ENCODE assay signal across 18 cellular contexts in the genomic region with DNA sequence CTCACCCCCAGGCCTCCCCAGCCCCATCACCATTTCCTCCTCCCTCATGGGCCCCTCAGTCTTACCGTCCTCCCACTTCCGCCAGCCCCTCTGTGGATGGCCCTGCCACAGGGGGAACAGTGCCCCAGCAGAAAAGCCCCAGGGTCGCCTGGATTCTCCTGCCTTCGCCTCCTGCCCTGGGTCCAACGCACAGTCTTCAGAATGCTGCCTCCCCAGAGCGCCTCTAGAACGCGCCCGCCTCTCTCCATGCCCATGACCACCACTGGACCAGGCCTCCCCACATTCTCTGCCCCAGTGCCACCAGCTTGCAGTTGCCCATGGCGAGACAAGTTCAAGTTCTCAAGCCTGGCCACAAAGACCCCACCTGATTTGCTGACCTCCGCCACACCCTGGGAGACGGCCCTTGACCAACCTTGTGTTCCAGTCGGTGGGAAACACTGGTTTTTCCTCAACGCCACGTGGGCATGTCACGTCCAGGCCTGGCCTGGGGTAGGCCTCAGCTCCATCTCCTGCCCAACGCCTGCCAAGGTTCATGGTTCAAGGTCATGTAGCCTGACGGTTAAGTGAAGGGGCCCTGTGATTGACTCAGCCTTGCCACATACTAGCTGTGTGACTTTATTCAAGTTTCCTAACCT. TPM values are rescaled to one million over a fixed set of nuclear protein-coding genes. Genes with fewer than 3 reads are reported as not detected.
A peak's percentile ranks its signal among the peaks of the same experiment; 100 is the strongest.
DNase-seq lines count a peak whose midpoint lies in the region; ATAC-seq and TF ChIP-seq lines count a peak whose summit lies in the region.
"Had no signal": no experiment of that assay in that cellular context is flagged by ENCODE, and none has a peak within 500 bp of the region (broad histone marks: within the 10 kb centered on the region; RNA-seq: fewer than 3 reads in every experiment).

No MANE protein-coding gene starts in this region.

- H3K27me3 ChIP-seq in breast epithelium (peaks cover 0 to 24% of the 10 kb centered on the region in 2 donors), PC-3 (ENCODE audit: low read length) (no peaks in the 10 kb centered on the region), upper lobe of right lung (no peaks in the 10 kb centered on the region)
- H3K27me3 ChIP-seq: BE2C, foreskin keratinocyte, hepatocyte, Peyer's patch, transverse colon had no signal

- no peak for TF ChIP-seq POLR2A in breast epithelium (IDR thresholded peaks at IDR 0.05)

- H3K4me1 ChIP-seq in breast epithelium (no peaks in the 10 kb centered on the region), PC-3 (ENCODE audit: insufficient read depth, low read length) (peaks cover 28% of the 10 kb centered on the region), upper lobe of right lung (peaks cover 3% of the 10 kb centered on the region)
- H3K4me1 ChIP-seq: foreskin keratinocyte, Peyer's patch, prostate gland, transverse colon had no signal

- peaks cover 0 to 3% of the 10 kb centered on the region in 2 donors for H3K9me3 ChIP-seq in breast epithelium
- no peaks in the 10 kb centered on the region for H3K9me3 ChIP-seq in PC-3 (ENCODE audit: low read length)
- H3K9me3 ChIP-seq in upper lobe of right lung, result no peaks in the 10 kb centered on the region
- H3K9me3 ChIP-seq: A549, BE2C, Peyer's patch, prostate gland, transverse colon had no signal

- no peaks in the 10 kb centered on the region for H3K27me3 Mint-ChIP-seq in MCF 10A (ENCODE audit: insufficient read depth, unreplicated experiment)
- H3K27me3 Mint-ChIP-seq: stimulated activated naive CD8-positive, alpha-beta T cell treated with anti-CD3 and anti-CD28 coated beads, Interleukin-15, Interleukin-2, amounts not matched to agents 100 ng/mL and 50 ng/mL, for 24 hours had no signal

- no peak for ATAC-seq in PC-3
- ATAC-seq in left colon, result no peak
- ATAC-seq in upper lobe of right lung, result no peak
- ATAC-seq in GM21528 (IDR thresholded peaks at IDR 0.05; ENCODE audit: low FRiP score, unreplicated experiment), result no peak
- ATAC-seq in GM19035 (IDR thresholded peaks at IDR 0.05; ENCODE audit: unreplicated experiment), result no peak

- no peak for DNase-seq in MCF 10A (ENCODE audit: unreplicated experiment)
- DNase-seq in breast epithelium (ENCODE audit: low spot score in 2 of 2), result no peak
- no peak for DNase-seq in PC-3
- DNase-seq in left colon, result peak; percentile 2 to 21
- peak; percentile 38 for DNase-seq in upper lobe of right lung
- no peak for DNase-seq in NCI-H526 treated with DMSO at 0.1 percent for 48 hours (lab: John Stamatoyannopoulos, UW)

- intact Hi-C loops in MCF 10A (cut with micrococcal nuclease), result loop anchor here (5.0 kb wide), 1 partner anchor 769 kb away; no protein-coding TSS in a partner anchor
- intact Hi-C loops in breast epithelium (cut with DNase I; ENCODE audit: low total_unique reads), result loop anchor here (5.0 kb wide), 1 partner anchor 189 kb away; no protein-coding TSS in a partner anchor
- intact Hi-C loops in PC-3 (cut with micrococcal nuclease), result loop anchor here (5.0 kb wide), 1 partner anchor 164 kb away; the partner anchor contains the start of gene ARHGAP4
- intact Hi-C loops in left colon (cut with DNase I, micrococcal nuclease), result loop anchor here in 1 of 2 donors (5.0 kb wide), 1 partner anchor 189 kb away; no protein-coding TSS in a partner anchor
- intact Hi-C loops in upper lobe of right lung (cut with DNase I), result loop anchor here (10.0 kb wide), 1 partner anchor 191 kb away; no protein-coding TSS in a partner anchor

- H3K4me3 Mint-ChIP-seq in MCF 10A (ENCODE audit: unreplicated experiment), result peak overlapping the region; percentile 81
- H3K4me3 Mint-ChIP-seq: neural crest cell; stimulated activated naive CD8-positive, alpha-beta T cell treated with anti-CD3 and anti-CD28 coated beads, Interleukin-15, Interleukin-2, amounts not matched to agents 100 ng/mL and 50 ng/mL, for 24 hours; T-helper 1 cell treated with Interleukin-12 subunit alpha and Interleukin-12 subunit beta and Interleukin-4 antibody, amounts not matched to agents 30 μg/mL and 1 μg/mL, for 36 hours had no signal

- no peaks in the 10 kb centered on the region for H3F3A ChIP-seq in PC-3 (ENCODE audit: low read length, unreplicated experiment)

- no peak overlapping the region for H2AFZ ChIP-seq in PC-3 (ENCODE audit: low read length)
- H2AFZ ChIP-seq: hepatocyte had no signal

- H3K36me3 ChIP-seq in breast epithelium, result no peaks in the 10 kb centered on the region
- no peaks in the 10 kb centered on the region for H3K36me3 ChIP-seq in PC-3 (ENCODE audit: low read depth, low read length)
- H3K36me3 ChIP-seq in upper lobe of right lung, result no peaks in the 10 kb centered on the region
- H3K36me3 ChIP-seq: BE2C, Peyer's patch, prostate gland, transverse colon had no signal

- H3K9ac ChIP-seq in PC-3 (ENCODE audit: low read length), result no peak overlapping the region

- H3K9me2 ChIP-seq in PC-3 (replicated peaks; ENCODE audit: low read length), result no peaks in the 10 kb centered on the region

- H3K4me1 Mint-ChIP-seq in MCF 10A (ENCODE audit: insufficient read depth, unreplicated experiment), result peaks cover 6% of the 10 kb centered on the region

- POLR2A ChIA-PET in MCF 10A (lab: Yijun Ruan, JAX) (interaction anchor here (0.6 to 1.5 kb wide), 4 partner anchors 55 to 410 kb away, joined by 3 to 8 read pairs (median 4); no protein-coding TSS in a partner anchor), PC-3 (lab: Charles Lee; ENCODE audit: unreplicated experiment) (interaction anchor here (0.6 kb wide), 1 partner anchor 147 kb away, joined by 3 read pairs; no protein-coding TSS in a partner anchor)

- H3K9me3 Mint-ChIP-seq in MCF 10A (ENCODE audit: unreplicated experiment), result no peaks in the 10 kb centered on the region
- H3K9me3 Mint-ChIP-seq: neural crest cell; stimulated activated naive CD8-positive, alpha-beta T cell treated with anti-CD3 and anti-CD28 coated beads, Interleukin-15, Interleukin-2, amounts not matched to agents 100 ng/mL and 50 ng/mL, for 24 hours; T-helper 1 cell treated with Interleukin-12 subunit alpha and Interleukin-12 subunit beta and Interleukin-4 antibody, amounts not matched to agents 30 μg/mL and 1 μg/mL, for 36 hours had no signal

- H3K27ac Mint-ChIP-seq in MCF 10A (ENCODE audit: low read depth, unreplicated experiment), result no peak overlapping the region
- H3K27ac Mint-ChIP-seq: stimulated activated naive CD8-positive, alpha-beta T cell treated with anti-CD3 and anti-CD28 coated beads, Interleukin-15, Interleukin-2, amounts not matched to agents 100 ng/mL and 50 ng/mL, for 24 hours; T-helper 1 cell treated with Interleukin-12 subunit alpha and Interleukin-12 subunit beta and Interleukin-4 antibody, amounts not matched to agents 30 μg/mL and 1 μg/mL, for 36 hours had no signal

- CTCF ChIA-PET in MCF 10A (lab: Yijun Ruan, JAX) (interaction anchor here (0.6 to 6.6 kb wide), 18 partner anchors 8 to 858 kb away, joined by 3 to 51 read pairs (median 4); partner anchors contain the start of gene ATP2B3), PC-3 (lab: Charles Lee) (no interaction called here)

- BruUV-seq in MCF 10A (replicated peaks; lab: Mats Ljungman, UMichigan), result no TSS peak
- BruUV-seq in PC-3 (replicated peaks; lab: Mats Ljungman, UMichigan), result no TSS peak

- peak overlapping the region; percentile 97; the same call in 1 of the 2 replicates for H3K4me2 ChIP-seq in PC-3 (ENCODE audit: low read length)

- H3K27ac ChIP-seq in breast epithelium (no peak overlapping the region), PC-3 (ENCODE audit: low read length) (no peak overlapping the region), upper lobe of right lung (no peak overlapping the region)
- H3K27ac ChIP-seq: foreskin keratinocyte, hepatocyte, Peyer's patch had no signal

- no peaks in the 10 kb centered on the region for H4K20me1 ChIP-seq in PC-3 (ENCODE audit: low read length)

- TF ChIP-seq CTCF in MCF 10A (IDR thresholded peaks at IDR 0.05; ENCODE audit: unreplicated experiment), result no peak
- TF ChIP-seq CTCF in breast epithelium (IDR thresholded peaks at IDR 0.05), result no peak
- no peak for TF ChIP-seq CTCF in PC-3 (conservative IDR thresholded peaks at IDR 0.05; ENCODE audit: low read depth, low read length)
- TF ChIP-seq CTCF in upper lobe of right lung (IDR thresholded peaks at IDR 0.05), result no peak

- peaks cover 25% of the 10 kb centered on the region for H3K79me2 ChIP-seq in PC-3 (ENCODE audit: low read length)
- H3K79me2 ChIP-seq: hepatocyte had no signal

- H3K4me3 ChIP-seq in breast epithelium, result no peak overlapping the region
- H3K4me3 ChIP-seq in PC-3 (ENCODE audit: low read length), result no peak overlapping the region
- H3K4me3 ChIP-seq in upper lobe of right lung, result no peak overlapping the region
- H3K4me3 ChIP-seq: hepatocyte had no signal

- no peaks in the 10 kb centered on the region for H3K36me3 Mint-ChIP-seq in MCF 10A (ENCODE audit: insufficient read depth, unreplicated experiment)

RNA-seq across cellular contexts. Expression of gene PLXNB3, which starts 0.6 kb away (rescaled TPM):
- total RNA-seq in MCF 10A (2022), result 7.2 and 13.5 TPM in 2 replicates
- 10 to 100 TPM; 12.3 to 17.9 (median 13.4) TPM for total RNA-seq in breast epithelium
- total RNA-seq in PC-3 (2014; rRNA removed), result 27.3 and 43.5 TPM in 2 replicates
- 1 to 10 TPM; 1.0 to 5.4 TPM for total RNA-seq in left colon
- total RNA-seq in upper lobe of right lung, result 3.3 TPM

RNA-seq across cellular contexts. Expression of gene SRPK3, which starts 17.4 kb away (rescaled TPM):
- total RNA-seq in MCF 10A (2022), result not detected in 2 replicates
- total RNA-seq in breast epithelium, result 1 to 10 TPM in 2 of 3 donors, under 1 TPM in 1; 0.33 to 1.5 (median 1.3) TPM
- total RNA-seq in PC-3 (2014; rRNA removed), result 0.40 and 1.5 TPM in 2 replicates
- 1 to 10 TPM; 1.4 to 1.7 TPM for total RNA-seq in left colon
- not detected for total RNA-seq in upper lobe of right lung

RNA-seq across cellular contexts. Expression of gene IDH3G, which starts 30.8 kb away (rescaled TPM):
- total RNA-seq in MCF 10A (2022) (56.5 and 65.4 TPM in 2 replicates), breast epithelium (10 to 100 TPM; 75.4 to 91.5 (median 76.5) TPM), PC-3 (2014; rRNA removed) (88.6 and 104 TPM in 2 replicates), left colon (10 to 100 TPM; 76.1 to 93.6 TPM), upper lobe of right lung (42.7 TPM)

RNA-seq across cellular contexts. Expression of gene SSR4, which starts 31.1 kb away (rescaled TPM):
- total RNA-seq in MCF 10A (2022) (328 and 371 TPM in 2 replicates), breast epithelium (100 to 1,000 TPM; 112 to 252 (median 182) TPM), PC-3 (2014; rRNA removed) (232 and 298 TPM in 2 replicates), left colon (100 to 1,000 TPM; 216 to 237 TPM), upper lobe of right lung (204 TPM)

RNA-seq across cellular contexts. Expression of gene ABCD1, which starts 38.8 kb away (rescaled TPM):
- total RNA-seq in MCF 10A (2022) (3.5 and 4.1 TPM in 2 replicates), breast epithelium (10 to 100 TPM; 10.2 to 27.8 (median 10.5) TPM), PC-3 (2014; rRNA removed) (44.4 and 48.6 TPM in 2 replicates), left colon (10 to 100 TPM; 15.1 to 15.9 TPM), upper lobe of right lung (15.1 TPM)

Comparison
In these comparisons a context has a peak if more than half of its experiments do, and no peak if none do; other contexts are left out.
1. DNase-seq: peak in left colon (2 of 2) and upper lobe of right lung (single experiment); none in MCF 10A (single experiment), breast epithelium (0 of 2), PC-3 (single experiment) and NCI-H526 treated with DMSO at 0.1 percent for 48 hours (single experiment).